16 cellular contexts compared by ENCODE assay signal in the genomic region with DNA sequence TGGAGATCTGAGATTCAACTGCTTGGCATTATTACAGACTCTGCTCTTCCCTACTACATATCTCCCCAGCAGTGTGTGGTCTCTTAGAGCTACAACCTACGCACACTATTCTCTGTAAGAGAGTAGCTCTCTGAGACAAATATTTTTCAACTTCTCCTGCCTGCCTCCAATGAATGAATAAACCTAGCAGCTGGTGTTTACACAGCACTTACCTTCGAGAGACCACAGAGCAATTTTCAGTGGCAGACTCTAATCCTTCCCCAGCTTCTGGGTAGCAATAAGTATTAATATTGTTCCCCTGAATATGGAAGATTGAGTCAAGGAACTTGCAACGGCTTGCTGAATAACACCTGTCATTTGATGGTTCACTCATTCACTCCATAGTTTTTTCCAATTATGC.
"Had no signal": no experiment of that assay in that cellular context is flagged by ENCODE, and none has a peak within 500 bp of the region (broad histone marks: within the 10 kb centered on the region; RNA-seq: fewer than 3 reads in every experiment).

No MANE protein-coding gene starts in this region.

- DNase-seq: activated B cell treated with CpG ODN at 0.5 μM for 24 hours; activated CD4-positive, alpha-beta T cell treated with anti-CD3 and anti-CD28 coated beads, Interleukin-2, amount 50 U/mL, for 1 hour; activated CD8-positive, alpha-beta memory T cell treated with anti-CD3 and anti-CD28 coated beads for 24 hours; activated gamma-delta T cell treated with Interleukin-2 at 50 U/mL for 16 hours; amygdala; body of pancreas; caudate nucleus; islet precursor cell; midbrain; sigmoid colon; spleen; stimulated activated naive CD8-positive, alpha-beta T cell treated with anti-CD3 and anti-CD28 coated beads, Interleukin-15, amount 100 ng/mL, for 72 hours; testis; upper lobe of right lung had no signal

- H3K4me3 ChIP-seq: body of pancreas, gastroesophageal sphincter, sigmoid colon, spleen, testis, upper lobe of right lung had no signal

- H3K4me1 ChIP-seq: body of pancreas, gastroesophageal sphincter, sigmoid colon, spleen, testis, upper lobe of right lung had no signal

- H3K27ac ChIP-seq: body of pancreas, gastroesophageal sphincter, sigmoid colon, spleen, testis, upper lobe of right lung had no signal

- H3K4me1 Mint-ChIP-seq: activated B cell treated with CpG ODN at 0.5 μM for 24 hours; stimulated activated naive CD8-positive, alpha-beta T cell treated with anti-CD3 and anti-CD28 coated beads, Interleukin-15, amount 100 ng/mL, for 72 hours had no signal

- H3K27me3 ChIP-seq: body of pancreas, gastroesophageal sphincter, sigmoid colon, spleen, testis, upper lobe of right lung had no signal

- H3K27me3 Mint-ChIP-seq: activated naive CD8-positive, alpha-beta T cell; stimulated activated naive CD8-positive, alpha-beta T cell treated with anti-CD3 and anti-CD28 coated beads, Interleukin-15, amount 100 ng/mL, for 72 hours had no signal

- H3K36me3 Mint-ChIP-seq: activated naive CD8-positive, alpha-beta T cell had no signal

- H3K36me3 ChIP-seq: gastroesophageal sphincter, sigmoid colon, spleen, upper lobe of right lung had no signal

- H3K27ac Mint-ChIP-seq: activated B cell treated with CpG ODN at 0.5 μM for 24 hours; activated naive CD8-positive, alpha-beta T cell; stimulated activated naive CD8-positive, alpha-beta T cell treated with anti-CD3 and anti-CD28 coated beads, Interleukin-15, amount 100 ng/mL, for 72 hours had no signal

- H3K9me3 Mint-ChIP-seq: activated B cell treated with CpG ODN at 0.5 μM for 24 hours had no signal

- H3K9me3 ChIP-seq: body of pancreas, gastroesophageal sphincter, sigmoid colon, testis, upper lobe of right lung had no signal

- ATAC-seq: body of pancreas; gastroesophageal sphincter; stimulated activated naive CD8-positive, alpha-beta T cell treated with anti-CD3 and anti-CD28 coated beads, Interleukin-15, amount 100 ng/mL, for 72 hours; upper lobe of right lung had no signal

- H3K4me3 Mint-ChIP-seq: activated B cell treated with CpG ODN at 0.5 μM for 24 hours; activated naive CD8-positive, alpha-beta T cell; stimulated activated naive CD8-positive, alpha-beta T cell treated with anti-CD3 and anti-CD28 coated beads, Interleukin-15, amount 100 ng/mL, for 72 hours had no signal
